In genomic region chr6:21992178-21992967, GRCh38 we compare ENCODE assay signal across 12 cellular contexts.
DNase-seq lines count a peak whose midpoint lies in the region; TF ChIP-seq lines count a peak whose summit lies in the region.
"Had no signal": no experiment of that assay in that cellular context is flagged by ENCODE, and none has a peak within 500 bp of the region (broad histone marks: within the 10 kb centered on the region; RNA-seq: fewer than 3 reads in every experiment).

No MANE protein-coding gene starts in this region.

- peak overlapping the region; percentile 78 for H2AFZ ChIP-seq in osteoblast (ENCODE audit: low read length)

- TF ChIP-seq CTCF in NB4 (IDR thresholded peaks at IDR 0.05; ENCODE audit: low read depth, low read length) (no peak), brain microvascular endothelial cell (IDR thresholded peaks at IDR 0.05; ENCODE audit: low read depth, low read length, missing control alignments) (no peak), osteoblast (IDR thresholded peaks at IDR 0.05; ENCODE audit: extremely low read depth, low read depth, low read length) (no peak)

- peaks cover 12% of the 10 kb centered on the region for H3K4me1 ChIP-seq in osteoblast (ENCODE audit: insufficient read depth, low read length)

- DNase-seq in activated CD4-positive, alpha-beta T cell treated with anti-CD3 and anti-CD28 coated beads for 48 hours: peak; percentile 17
- DNase-seq in activated CD4-positive, alpha-beta T cell treated with anti-CD3 and anti-CD28 coated beads, Interleukin-2, amount 50 U/mL, for 1 hour: no peak
- DNase-seq in NB4 (ENCODE audit: low read depth) (peak; percentile 38), brain microvascular endothelial cell (peak; percentile 71), osteoblast (ENCODE audit: insufficient read length, low spot score, missing footprints) (peak; percentile 79), CD1c-positive myeloid dendritic cell (ENCODE audit: extremely low spot score) (no peak), NCI-H2081 (lab: John Stamatoyannopoulos, UW) (no peak), NOMO-1 treated with DMSO at 0.1 percent for 48 hours (lab: John Stamatoyannopoulos, UW; ENCODE audit: unreplicated experiment) (no peak)
- DNase-seq: dorsolateral prefrontal cortex; NCI-H1694 treated with DMSO at 0.1 percent for 48 hours; stimulated activated CD4-positive, alpha-beta T cell treated with anti-CD3 and anti-CD28 coated beads, Interleukin-4, amount 100 ng/mL, for 1 hour; upper lobe of left lung had no signal

- H3K27me3 ChIP-seq in brain microvascular endothelial cell (replicated peaks): no peaks in the 10 kb centered on the region
- no peaks in the 10 kb centered on the region for H3K27me3 ChIP-seq in osteoblast (ENCODE audit: insufficient read depth, low read length)
- H3K27me3 ChIP-seq: upper lobe of left lung had no signal

- H3K79me2 ChIP-seq in osteoblast (ENCODE audit: insufficient read depth, low read length): no peaks in the 10 kb centered on the region

- H3K4me3 ChIP-seq in NB4 (ENCODE audit: low read depth, low read length): no peak overlapping the region
- H3K4me3 ChIP-seq in brain microvascular endothelial cell (ENCODE audit: low read depth, low read length): no peak overlapping the region
- H3K4me3 ChIP-seq in osteoblast (ENCODE audit: insufficient read depth, low read length): no peak overlapping the region
- H3K4me3 ChIP-seq: dorsolateral prefrontal cortex, upper lobe of left lung had no signal

- H3K27ac ChIP-seq in brain microvascular endothelial cell (peak overlapping the region; percentile 7), osteoblast (ENCODE audit: low read depth, low read length) (no peak overlapping the region)
- H3K27ac ChIP-seq: dorsolateral prefrontal cortex, upper lobe of left lung had no signal

- H3K36me3 ChIP-seq in brain microvascular endothelial cell (replicated peaks) (no peaks in the 10 kb centered on the region), osteoblast (ENCODE audit: insufficient read depth, low read length) (no peaks in the 10 kb centered on the region)
- H3K36me3 ChIP-seq: upper lobe of left lung had no signal

- peak overlapping the region; percentile 34 for H3K4me2 ChIP-seq in osteoblast (ENCODE audit: insufficient read depth, low read length)

- in situ Hi-C loops in brain microvascular endothelial cell (cut with HindIII; ENCODE audit: low pct_ligation_motif_present, low sequenced_read_pairs): no loop called here

- H4K20me1 ChIP-seq in osteoblast (ENCODE audit: insufficient read depth, low read length): no peaks in the 10 kb centered on the region

- TF ChIP-seq POLR2A in NB4 (IDR thresholded peaks at IDR 0.05; ENCODE audit: extremely low read depth, insufficient read length): no peak

- H3K9me3 ChIP-seq in osteoblast (ENCODE audit: low read depth, low read length): no peaks in the 10 kb centered on the region
- H3K9me3 ChIP-seq: upper lobe of left lung had no signal

Comparison
In these comparisons a context has a peak if more than half of its experiments do, and no peak if none do; other contexts are left out.
1. DNase-seq: peak in activated CD4-positive, alpha-beta T cell treated with anti-CD3 and anti-CD28 coated beads for 48 hours (single experiment), NB4 (single experiment), brain microvascular endothelial cell (single experiment) and osteoblast (single experiment); none in activated CD4-positive, alpha-beta T cell treated with anti-CD3 and anti-CD28 coated beads, Interleukin-2, amount 50 U/mL, for 1 hour (single experiment), CD1c-positive myeloid dendritic cell (single experiment), NCI-H2081 (0 of 2) and NOMO-1 treated with DMSO at 0.1 percent for 48 hours (single experiment).